1 cellular context compared by ENCODE assay signal in the genomic region with DNA sequence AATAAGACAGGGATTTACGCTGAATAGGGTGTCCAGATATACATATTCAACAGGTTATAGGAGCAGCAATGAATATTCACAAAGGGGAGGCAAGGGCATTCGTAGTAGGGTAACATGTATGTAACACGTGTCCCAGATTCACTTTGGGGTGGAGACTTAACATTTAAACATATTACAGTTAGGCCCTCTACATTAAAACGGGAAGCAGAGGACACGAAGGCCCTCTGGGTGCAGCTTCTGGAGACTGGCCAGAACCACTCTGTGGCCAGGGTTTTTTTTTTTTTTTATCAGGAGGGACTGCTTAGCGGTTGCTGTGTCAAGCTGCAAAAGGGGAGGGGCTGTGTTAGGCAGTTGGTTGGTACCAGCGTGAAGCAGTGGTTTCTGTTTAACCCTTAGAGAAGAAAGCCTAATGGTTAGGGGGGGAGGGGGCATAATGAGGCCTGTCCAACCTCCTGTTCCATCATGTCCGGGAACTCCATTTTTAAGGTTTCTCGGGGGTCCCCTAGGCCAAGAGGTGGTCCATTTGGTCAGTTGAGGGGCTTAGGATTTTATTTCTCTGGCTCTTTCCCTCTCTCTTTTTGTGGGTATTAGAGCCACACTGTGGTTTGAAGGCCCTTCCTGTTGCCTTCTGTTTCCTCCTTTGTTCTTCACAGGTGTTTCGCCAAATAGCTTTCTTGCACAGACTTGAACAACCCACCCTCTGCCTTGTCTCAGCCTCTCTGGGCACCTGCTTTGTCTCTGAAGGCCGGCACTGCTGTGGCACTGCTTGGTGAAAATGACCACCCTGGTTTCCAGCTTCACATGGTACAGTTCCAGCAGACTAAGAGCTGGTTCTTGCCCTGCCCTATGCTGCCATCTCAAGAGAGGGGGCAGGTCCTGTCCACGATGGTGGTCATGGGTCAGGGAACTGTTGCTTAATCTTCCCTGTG.
TF ChIP-seq lines count a peak whose summit lies in the region.

No MANE protein-coding gene starts in this region.

TF ChIP-seq in HEK293, 187 proteins besides CTCF, POLR2A, EP300 and RAD21 (continued from another document):
- TF ChIP-seq, protein P1, sequence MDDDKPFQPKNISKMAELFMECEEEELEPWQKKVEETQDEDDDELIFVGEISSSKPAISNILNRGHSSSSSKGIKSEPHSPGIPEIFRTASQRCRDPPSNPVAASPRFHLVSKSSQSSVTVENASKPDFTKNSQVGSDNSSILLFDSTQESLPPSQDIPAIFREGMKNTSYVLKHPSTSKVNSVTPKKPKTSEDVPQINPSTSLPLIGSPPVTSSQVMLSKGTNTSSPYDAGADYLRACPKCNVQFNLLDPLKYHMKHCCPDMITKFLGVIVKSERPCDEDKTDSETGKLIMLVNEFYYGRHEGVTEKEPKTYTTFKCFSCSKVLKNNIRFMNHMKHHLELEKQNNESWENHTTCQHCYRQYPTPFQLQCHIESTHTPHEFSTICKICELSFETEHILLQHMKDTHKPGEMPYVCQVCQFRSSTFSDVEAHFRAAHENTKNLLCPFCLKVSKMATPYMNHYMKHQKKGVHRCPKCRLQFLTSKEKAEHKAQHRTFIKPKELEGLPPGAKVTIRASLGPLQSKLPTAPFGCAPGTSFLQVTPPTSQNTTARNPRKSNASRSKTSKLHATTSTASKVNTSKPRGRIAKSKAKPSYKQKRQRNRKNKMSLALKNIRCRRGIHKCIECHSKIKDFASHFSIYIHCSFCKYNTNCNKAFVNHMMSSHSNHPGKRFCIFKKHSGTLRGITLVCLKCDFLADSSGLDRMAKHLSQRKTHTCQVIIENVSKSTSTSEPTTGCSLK (tag by site-specific recombination; IDR thresholded peaks at IDR 0.05): no peak
- TF ChIP-seq ZBTB17 (tag by site-specific recombination; IDR thresholded peaks at IDR 0.05): peak; percentile 60
- no peak for TF ChIP-seq OSR2 (tag by site-specific recombination; IDR thresholded peaks at IDR 0.05)
- TF ChIP-seq, protein P2, sequence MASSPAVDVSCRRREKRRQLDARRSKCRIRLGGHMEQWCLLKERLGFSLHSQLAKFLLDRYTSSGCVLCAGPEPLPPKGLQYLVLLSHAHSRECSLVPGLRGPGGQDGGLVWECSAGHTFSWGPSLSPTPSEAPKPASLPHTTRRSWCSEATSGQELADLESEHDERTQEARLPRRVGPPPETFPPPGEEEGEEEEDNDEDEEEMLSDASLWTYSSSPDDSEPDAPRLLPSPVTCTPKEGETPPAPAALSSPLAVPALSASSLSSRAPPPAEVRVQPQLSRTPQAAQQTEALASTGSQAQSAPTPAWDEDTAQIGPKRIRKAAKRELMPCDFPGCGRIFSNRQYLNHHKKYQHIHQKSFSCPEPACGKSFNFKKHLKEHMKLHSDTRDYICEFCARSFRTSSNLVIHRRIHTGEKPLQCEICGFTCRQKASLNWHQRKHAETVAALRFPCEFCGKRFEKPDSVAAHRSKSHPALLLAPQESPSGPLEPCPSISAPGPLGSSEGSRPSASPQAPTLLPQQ (tag by site-specific recombination; IDR thresholded peaks at IDR 0.05): no peak; the same call in 1 of the 2 replicates
- TF ChIP-seq ZNF302 (tag by site-specific recombination; IDR thresholded peaks at IDR 0.05; ENCODE audit: low read depth): no peak
- TF ChIP-seq MZF1 (tag by site-specific recombination; IDR thresholded peaks at IDR 0.05; ENCODE audit: borderline replicate concordance): no peak
- no peak for TF ChIP-seq RBAK (tag by site-specific recombination; IDR thresholded peaks at IDR 0.05)
- TF ChIP-seq ZSCAN23 (tag by site-specific recombination; IDR thresholded peaks at IDR 0.05): no peak
- no peak for TF ChIP-seq ZSCAN16 (tag by site-specific recombination; IDR thresholded peaks at IDR 0.05)
- peak; percentile 12; the same call in 1 of the 2 replicates for TF ChIP-seq ZNF10 (tag by site-specific recombination; IDR thresholded peaks at IDR 0.05)
- no peak for TF ChIP-seq ZNF670 (tag by site-specific recombination; IDR thresholded peaks at IDR 0.05; ENCODE audit: low read depth)
- no peak for TF ChIP-seq KLF9 (tag by site-specific recombination; IDR thresholded peaks at IDR 0.05; ENCODE audit: low read depth)
- TF ChIP-seq, protein P3, sequence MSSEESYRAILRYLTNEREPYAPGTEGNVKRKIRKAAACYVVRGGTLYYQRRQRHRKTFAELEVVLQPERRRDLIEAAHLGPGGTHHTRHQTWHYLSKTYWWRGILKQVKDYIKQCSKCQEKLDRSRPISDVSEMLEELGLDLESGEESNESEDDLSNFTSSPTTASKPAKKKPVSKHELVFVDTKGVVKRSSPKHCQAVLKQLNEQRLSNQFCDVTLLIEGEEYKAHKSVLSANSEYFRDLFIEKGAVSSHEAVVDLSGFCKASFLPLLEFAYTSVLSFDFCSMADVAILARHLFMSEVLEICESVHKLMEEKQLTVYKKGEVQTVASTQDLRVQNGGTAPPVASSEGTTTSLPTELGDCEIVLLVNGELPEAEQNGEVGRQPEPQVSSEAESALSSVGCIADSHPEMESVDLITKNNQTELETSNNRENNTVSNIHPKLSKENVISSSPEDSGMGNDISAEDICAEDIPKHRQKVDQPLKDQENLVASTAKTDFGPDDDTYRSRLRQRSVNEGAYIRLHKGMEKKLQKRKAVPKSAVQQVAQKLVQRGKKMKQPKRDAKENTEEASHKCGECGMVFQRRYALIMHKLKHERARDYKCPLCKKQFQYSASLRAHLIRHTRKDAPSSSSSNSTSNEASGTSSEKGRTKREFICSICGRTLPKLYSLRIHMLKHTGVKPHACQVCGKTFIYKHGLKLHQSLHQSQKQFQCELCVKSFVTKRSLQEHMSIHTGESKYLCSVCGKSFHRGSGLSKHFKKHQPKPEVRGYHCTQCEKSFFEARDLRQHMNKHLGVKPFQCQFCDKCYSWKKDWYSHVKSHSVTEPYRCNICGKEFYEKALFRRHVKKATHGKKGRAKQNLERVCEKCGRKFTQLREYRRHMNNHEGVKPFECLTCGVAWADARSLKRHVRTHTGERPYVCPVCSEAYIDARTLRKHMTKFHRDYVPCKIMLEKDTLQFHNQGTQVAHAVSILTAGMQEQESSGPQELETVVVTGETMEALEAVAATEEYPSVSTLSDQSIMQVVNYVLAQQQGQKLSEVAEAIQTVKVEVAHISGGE (tag by site-specific recombination; conservative IDR thresholded peaks at IDR 0.05; ENCODE audit: low read depth): no peak
- no peak for TF ChIP-seq ZNF292 (tag by site-specific recombination; IDR thresholded peaks at IDR 0.05; ENCODE audit: borderline replicate concordance, low read depth)
- TF ChIP-seq KLF16 (tag by site-specific recombination; IDR thresholded peaks at IDR 0.05): no peak
- TF ChIP-seq ZNF677 (tag by site-specific recombination; IDR thresholded peaks at IDR 0.05): no peak
- peak; percentile 29 for TF ChIP-seq KLF8 (tag by site-specific recombination; IDR thresholded peaks at IDR 0.05)
